8 cellular contexts compared by ENCODE assay signal in the genomic region with DNA sequence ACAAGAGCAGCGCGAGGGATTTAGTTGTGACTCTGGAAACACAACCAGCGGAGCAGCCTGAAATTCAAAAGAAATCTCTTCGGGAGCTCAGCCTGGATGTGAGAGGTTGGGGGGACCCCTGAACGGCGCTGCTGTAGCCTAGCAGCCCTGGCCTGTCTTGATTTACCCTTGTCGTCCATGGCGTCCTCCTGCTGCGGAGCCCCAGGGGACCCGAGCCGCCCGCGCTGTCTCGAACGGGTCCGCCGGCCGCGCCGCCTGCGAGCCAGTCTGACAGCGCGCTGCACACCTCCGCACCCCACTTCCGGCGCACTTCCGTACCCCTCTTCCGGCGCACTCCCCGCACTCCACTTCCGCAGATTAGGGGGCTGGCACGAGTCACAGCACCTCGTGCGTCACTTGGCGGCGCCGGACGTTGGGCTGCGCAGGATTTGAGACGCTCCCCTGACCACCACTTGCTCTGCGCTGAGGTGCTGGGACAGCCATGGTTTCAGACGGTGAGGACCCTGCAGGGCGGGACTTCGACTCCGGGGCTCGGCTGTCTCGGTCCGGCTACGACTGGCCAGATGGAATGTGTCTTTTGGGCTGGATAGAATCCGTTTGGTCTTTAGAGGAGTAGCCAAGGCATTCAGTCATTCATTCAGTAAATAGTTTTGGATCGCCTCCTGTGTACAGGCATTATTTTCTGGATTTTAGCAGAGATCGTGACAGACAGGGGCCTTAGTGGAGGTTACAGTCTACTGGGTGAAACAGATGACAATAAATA. TPM values are rescaled to one million over a fixed set of nuclear protein-coding genes. Genes with fewer than 3 reads are reported as not detected.
DNase-seq lines count a peak whose midpoint lies in the region; ATAC-seq and TF ChIP-seq lines count a peak whose summit lies in the region.

EIF2B1 (minus strand) TSS at position 308 of the 763 bp plus-strand sequence; CDS start at position 179, 129 bp downstream.
GTF2H3 (plus strand) TSS at position 451 of the 763 bp plus-strand sequence; CDS start at position 482, 31 bp downstream.

- DNase-seq in DMS53 treated with DMSO at 0.1 percent for 48 hours (lab: John Stamatoyannopoulos, UW; ENCODE audit: unreplicated experiment) (peak; percentile 88), Peyer's patch (peak; percentile 97 to 98 (median 98))
- DNase-seq in activated T-cell treated with anti-CD3 and anti-CD28 coated beads, Interleukin-2, amount 50 U/mL, for 48 hours: peak; percentile 98
- DNase-seq in stimulated activated CD8-positive, alpha-beta memory T cell treated with anti-CD3 and anti-CD28 coated beads, Interleukin-7, amount 100 ng/mL, for 4 hours (ENCODE audit: low read depth in 2 of 2): peak; percentile 95 to 96

- H3K4me3 ChIP-seq in KMS-11 (IDR thresholded peaks at IDR 0.05; ENCODE audit: insufficient read depth, low read depth, low read length) (no peak within 1 kb of the TSS), Peyer's patch (peak within 1 kb of the TSS; percentile 70 to 97 (median 72)), muscle layer of duodenum (ENCODE audit: low read depth in 1 of 2, low read length in 2 of 2) (peak within 1 kb of the TSS; percentile 98 to 99)

- ATAC-seq in GM21737 (IDR thresholded peaks at IDR 0.05; ENCODE audit: unreplicated experiment) (peak; percentile 96), esophagus mucosa (peak; percentile 99)

- TF ChIP-seq CTCF in KMS-11 (conservative IDR thresholded peaks at IDR 0.05; ENCODE audit: low read depth, low read length) (no peak), Peyer's patch (IDR thresholded peaks at IDR 0.05) (no peak)

- peak within 1 kb of the TSS; percentile 86 for H3K9ac ChIP-seq in KMS-11

- no peaks in the 10 kb centered on the region for H4K20me1 ChIP-seq in KMS-11 (ENCODE audit: insufficient read depth)

- H3K4me1 ChIP-seq in KMS-11 (ENCODE audit: low read depth, poor library complexity, severe bottlenecking) (peaks cover 4% of the 10 kb centered on the region), Peyer's patch (peaks cover 0 to 16% (median 5%) of the 10 kb centered on the region in 4 donors), muscle layer of duodenum (ENCODE audit: control insufficient read depth in 1 of 2, insufficient read depth in 2 of 2, low read length in 2 of 2) (peaks cover 0 to 22% of the 10 kb centered on the region in 2 donors)

- peaks cover 25% of the 10 kb centered on the region; the same call in 1 of the 2 replicates for H3K79me2 ChIP-seq in KMS-11 (ENCODE audit: insufficient read depth, low read depth)

- H3K27me3 ChIP-seq in KMS-11 (ENCODE audit: insufficient read depth, low read depth) (no peaks in the 10 kb centered on the region), Peyer's patch (no peaks in the 10 kb centered on the region), muscle layer of duodenum (ENCODE audit: low read depth, low read length) (no peaks in the 10 kb centered on the region)

- TF ChIP-seq POLR2A in Peyer's patch (IDR thresholded peaks at IDR 0.05): peak; percentile 52 to 79

- H3K36me3 ChIP-seq in KMS-11 (ENCODE audit: insufficient read depth) (no peaks in the 10 kb centered on the region), Peyer's patch (peaks cover 0 to 34% (median 0%) of the 10 kb centered on the region in 3 donors), muscle layer of duodenum (ENCODE audit: control insufficient read depth in 1 of 2, insufficient read depth in 2 of 2, low read length in 2 of 2) (peaks cover 19 to 25% of the 10 kb centered on the region in 2 donors)

- peak within 1 kb of the TSS; percentile 68 for H3K4me2 ChIP-seq in KMS-11

- peak within 1 kb of the TSS; percentile 59 for H3K27ac ChIP-seq in KMS-11
- peak within 1 kb of the TSS; percentile 66 to 77 (median 73) for H3K27ac ChIP-seq in Peyer's patch
- H3K27ac ChIP-seq in muscle layer of duodenum (ENCODE audit: low read length): peak within 1 kb of the TSS; percentile 96

- peak within 1 kb of the TSS; percentile 69 for H2AFZ ChIP-seq in KMS-11 (ENCODE audit: low read depth)

- H3K9me3 ChIP-seq in Peyer's patch (no peaks in the 10 kb centered on the region), muscle layer of duodenum (ENCODE audit: control insufficient read depth in 1 of 2, low read length in 2 of 2) (no peaks in the 10 kb centered on the region)

RNA-seq across cellular contexts. Expression of gene EIF2B1, which starts in this region (rescaled TPM):
- 100 to 1,000 TPM in 2 of 4 donors, 10 to 100 TPM in 2; 89.1 to 113 (median 103) TPM for total RNA-seq in Peyer's patch
- 42.7 TPM for total RNA-seq in esophagus mucosa

RNA-seq across cellular contexts. Expression of gene GTF2H3, which starts in this region (rescaled TPM):
- 10 to 100 TPM; 11.1 to 25.6 (median 15.5) TPM for total RNA-seq in Peyer's patch
- total RNA-seq in esophagus mucosa: 31.5 TPM
